ENCODE assay signal across 8 cellular contexts in genomic region chrX:54639346-54640102, GRCh38.
A peak's percentile ranks its signal among the peaks of the same experiment; 100 is the strongest.
DNase-seq lines count a peak whose midpoint lies in the region; ATAC-seq and TF ChIP-seq lines count a peak whose summit lies in the region.

No MANE protein-coding gene starts in this region.

- DNase-seq in NCI-H526 treated with DMSO at 0.1 percent for 48 hours (lab: John Stamatoyannopoulos, UW): peak; percentile 83
- DNase-seq in activated CD4-positive, alpha-beta T cell treated with anti-CD3 and anti-CD28 coated beads, Interleukin-2, amount 10 ng/mL, durations not matched to agents 7 days and 5 days: peak; percentile 95
- DNase-seq in cortex of kidney (lab: John Stamatoyannopoulos, UW): peak; percentile 16
- peak; percentile 98 for DNase-seq in left kidney (ENCODE audit: low read depth, low spot score)
- DNase-seq in stimulated activated CD4-positive, alpha-beta T cell treated with anti-CD3 and anti-CD28 coated beads, Interleukin-1b, Interleukin-23, amount 100 ng/mL, for 48 hours: peak; percentile 94

- peaks cover 11% of the 10 kb centered on the region for H3K36me3 Mint-ChIP-seq in activated CD4-positive, alpha-beta T cell treated with anti-CD3 and anti-CD28 coated beads, Interleukin-2, amount 10 ng/mL, durations not matched to agents 7 days and 5 days (ENCODE audit: low read depth)

- ATAC-seq in GM19372 (IDR thresholded peaks at IDR 0.05; ENCODE audit: low read depth, unreplicated experiment): peak; percentile 91
- ATAC-seq in HG03521 (IDR thresholded peaks at IDR 0.05; ENCODE audit: unreplicated experiment): peak; percentile 94

- peak; percentile 80 for TF ChIP-seq CTCF in C4-2B (conservative IDR thresholded peaks at IDR 0.05)

- no peaks in the 10 kb centered on the region for H3K27me3 Mint-ChIP-seq in activated CD4-positive, alpha-beta T cell treated with anti-CD3 and anti-CD28 coated beads, Interleukin-2, amount 10 ng/mL, durations not matched to agents 7 days and 5 days

- POLR2A ChIA-PET in activated CD4-positive, alpha-beta T cell treated with anti-CD3 and anti-CD28 coated beads, Interleukin-2, amount 10 ng/mL, durations not matched to agents 7 days and 5 days (lab: Charles Lee): interaction anchor here (0.7 to 1.3 kb wide), 2 partner anchors 360 to 522 kb away, joined by 3 to 8 read pairs; partner anchors contain the start of gene APEX2

- H3K4me1 Mint-ChIP-seq in activated CD4-positive, alpha-beta T cell treated with anti-CD3 and anti-CD28 coated beads, Interleukin-2, amount 10 ng/mL, durations not matched to agents 7 days and 5 days: peaks cover 12% of the 10 kb centered on the region

- peak overlapping the region; percentile 73 for H3K27ac ChIP-seq in C4-2B

- peak overlapping the region; percentile 85 for H3K4me3 Mint-ChIP-seq in activated CD4-positive, alpha-beta T cell treated with anti-CD3 and anti-CD28 coated beads, Interleukin-2, amount 10 ng/mL, durations not matched to agents 7 days and 5 days

- CTCF ChIA-PET in activated CD4-positive, alpha-beta T cell treated with anti-CD3 and anti-CD28 coated beads, Interleukin-2, amount 10 ng/mL, durations not matched to agents 7 days and 5 days (lab: Charles Lee): interaction anchor here (0.6 to 1.1 kb wide), 5 partner anchors 9 to 522 kb away, joined by 3 to 4 read pairs (median 3); no protein-coding TSS in a partner anchor

- H3K27ac Mint-ChIP-seq in activated CD4-positive, alpha-beta T cell treated with anti-CD3 and anti-CD28 coated beads, Interleukin-2, amount 10 ng/mL, durations not matched to agents 7 days and 5 days: peak overlapping the region; percentile 98

- H3K9me3 Mint-ChIP-seq in activated CD4-positive, alpha-beta T cell treated with anti-CD3 and anti-CD28 coated beads, Interleukin-2, amount 10 ng/mL, durations not matched to agents 7 days and 5 days: peaks cover 8% of the 10 kb centered on the region

Comparison
In these comparisons a context has a peak if more than half of its experiments do, and no peak if none do; other contexts are left out.
1. Peak in every context shown above with its lines: DNase-seq, ATAC-seq and H3K27ac ChIP-seq.
2. DNase-seq: peak in every context shown above with its lines; median percentile 98 in left kidney; 95 in activated CD4-positive, alpha-beta T cell treated with anti-CD3 and anti-CD28 coated beads, Interleukin-2, amount 10 ng/mL, durations not matched to agents 7 days and 5 days; 94 in stimulated activated CD4-positive, alpha-beta T cell treated with anti-CD3 and anti-CD28 coated beads, Interleukin-1b, Interleukin-23, amount 100 ng/mL, for 48 hours; 83 in NCI-H526 treated with DMSO at 0.1 percent for 48 hours; 16 in cortex of kidney.